In the genomic region with DNA sequence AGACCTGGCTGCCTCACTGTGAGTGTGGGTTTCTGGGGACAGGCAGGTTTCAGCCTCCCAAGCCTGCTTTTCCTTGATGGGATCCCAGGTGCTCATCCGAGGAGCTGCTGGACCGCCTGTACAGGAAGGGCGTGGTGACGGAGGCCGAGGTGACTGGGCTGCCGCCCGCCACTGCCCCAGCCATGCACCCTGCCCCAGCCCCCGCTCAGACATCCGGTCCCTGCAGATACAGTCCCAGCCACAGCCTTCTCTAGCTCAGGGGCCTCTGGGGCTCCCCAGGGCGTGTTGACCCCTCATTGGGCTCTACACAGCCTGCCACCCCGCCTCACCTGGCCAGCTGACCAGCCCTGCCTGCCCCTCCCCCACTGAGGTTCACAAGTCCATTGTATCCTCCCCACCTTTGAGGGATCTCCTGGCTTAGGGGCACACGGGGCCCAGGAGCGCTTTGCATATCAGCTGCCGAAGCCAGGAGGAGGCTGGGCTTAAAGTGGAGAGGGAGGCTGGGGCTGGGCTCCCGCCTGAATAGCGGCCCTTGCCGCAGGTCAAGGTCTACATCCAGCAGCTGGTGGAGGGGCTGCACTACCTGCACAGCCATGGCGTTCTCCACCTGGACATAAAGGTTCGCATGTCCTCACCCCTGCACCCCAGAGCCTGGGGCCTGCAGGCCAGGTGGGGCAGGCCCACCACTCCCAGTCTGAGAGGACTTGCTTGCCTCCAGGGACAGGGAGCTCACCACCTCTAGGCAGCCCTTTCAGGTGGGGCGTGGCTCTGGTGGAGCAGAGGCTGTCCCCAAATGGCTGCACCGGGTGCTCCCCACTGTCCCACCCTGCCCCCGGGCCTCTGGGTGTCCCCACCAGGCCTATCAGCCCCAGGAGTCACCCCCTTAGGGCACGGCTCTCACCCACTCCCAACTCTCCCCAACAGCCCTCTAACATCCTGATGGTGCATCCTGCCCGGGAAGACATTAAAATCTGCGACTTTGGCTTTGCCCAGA, we compare ENCODE assay signal across 1 cellular context.
TF ChIP-seq lines count a peak whose summit lies in the region.

No MANE protein-coding gene starts in this region.

TF ChIP-seq in HepG2, 621 proteins besides CTCF, POLR2A, EP300 and RAD21 (continued from another document and continues in another):
- TF ChIP-seq, protein P1, sequence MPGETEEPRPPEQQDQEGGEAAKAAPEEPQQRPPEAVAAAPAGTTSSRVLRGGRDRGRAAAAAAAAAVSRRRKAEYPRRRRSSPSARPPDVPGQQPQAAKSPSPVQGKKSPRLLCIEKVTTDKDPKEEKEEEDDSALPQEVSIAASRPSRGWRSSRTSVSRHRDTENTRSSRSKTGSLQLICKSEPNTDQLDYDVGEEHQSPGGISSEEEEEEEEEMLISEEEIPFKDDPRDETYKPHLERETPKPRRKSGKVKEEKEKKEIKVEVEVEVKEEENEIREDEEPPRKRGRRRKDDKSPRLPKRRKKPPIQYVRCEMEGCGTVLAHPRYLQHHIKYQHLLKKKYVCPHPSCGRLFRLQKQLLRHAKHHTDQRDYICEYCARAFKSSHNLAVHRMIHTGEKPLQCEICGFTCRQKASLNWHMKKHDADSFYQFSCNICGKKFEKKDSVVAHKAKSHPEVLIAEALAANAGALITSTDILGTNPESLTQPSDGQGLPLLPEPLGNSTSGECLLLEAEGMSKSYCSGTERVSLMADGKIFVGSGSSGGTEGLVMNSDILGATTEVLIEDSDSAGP (CRISPR knock-in tag; IDR thresholded peaks at IDR 0.05; ENCODE audit: borderline replicate concordance) = peak; percentile 63; the same call in 1 of the 2 replicates
- TF ChIP-seq ZMAT3 (CRISPR knock-in tag; conservative IDR thresholded peaks at IDR 0.05) = no peak
- TF ChIP-seq, protein P2, sequence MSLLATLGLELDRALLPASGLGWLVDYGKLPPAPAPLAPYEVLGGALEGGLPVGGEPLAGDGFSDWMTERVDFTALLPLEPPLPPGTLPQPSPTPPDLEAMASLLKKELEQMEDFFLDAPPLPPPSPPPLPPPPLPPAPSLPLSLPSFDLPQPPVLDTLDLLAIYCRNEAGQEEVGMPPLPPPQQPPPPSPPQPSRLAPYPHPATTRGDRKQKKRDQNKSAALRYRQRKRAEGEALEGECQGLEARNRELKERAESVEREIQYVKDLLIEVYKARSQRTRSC (CRISPR knock-in tag; IDR thresholded peaks at IDR 0.05; ENCODE audit: low read depth) = no peak
- TF ChIP-seq CREM (IDR thresholded peaks at IDR 0.05) = no peak
- TF ChIP-seq CREM (CRISPR knock-in tag; IDR thresholded peaks at IDR 0.05) = no peak
- TF ChIP-seq ZMYM4 (CRISPR knock-in tag; IDR thresholded peaks at IDR 0.05) = no peak
- TF ChIP-seq, protein P3, sequence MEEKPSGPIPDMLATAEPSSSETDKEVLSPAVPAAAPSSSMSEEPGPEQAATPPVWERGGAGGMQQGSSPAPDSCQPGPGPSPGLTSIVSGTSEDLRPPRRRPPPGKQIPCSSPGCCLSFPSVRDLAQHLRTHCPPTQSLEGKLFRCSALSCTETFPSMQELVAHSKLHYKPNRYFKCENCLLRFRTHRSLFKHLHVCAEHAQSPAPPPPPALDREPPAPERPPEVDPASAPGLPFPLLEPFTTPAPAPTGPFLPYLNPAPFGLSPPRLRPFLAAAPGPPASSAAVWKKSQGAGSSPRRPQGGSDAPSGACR (CRISPR knock-in tag; IDR thresholded peaks at IDR 0.05) = no peak
- no peak for TF ChIP-seq ZNF124 (CRISPR knock-in tag; IDR thresholded peaks at IDR 0.05)
- no peak for TF ChIP-seq NONO (IDR thresholded peaks at IDR 0.05)
- peak; percentile 36; the same call in 1 of the 2 replicates for TF ChIP-seq NONO (CRISPR knock-in tag; conservative IDR thresholded peaks at IDR 0.05)
- TF ChIP-seq SNRNP70 (IDR thresholded peaks at IDR 0.05; ENCODE audit: low read depth, low read length) = no peak
- TF ChIP-seq ZNF180 (CRISPR knock-in tag; IDR thresholded peaks at IDR 0.05; ENCODE audit: borderline replicate concordance, low read depth) = no peak
- TF ChIP-seq SALL1 (CRISPR knock-in tag; IDR thresholded peaks at IDR 0.05) = peak; percentile 41; the same call in 1 of the 2 replicates
- peak; percentile 75; the same call in 1 of the 2 replicates for TF ChIP-seq ZNF839 (CRISPR knock-in tag; IDR thresholded peaks at IDR 0.05; ENCODE audit: borderline replicate concordance)
- TF ChIP-seq EEA1 (CRISPR knock-in tag; IDR thresholded peaks at IDR 0.05; ENCODE audit: borderline replicate concordance) = no peak
- no peak for TF ChIP-seq DMAP1 (CRISPR knock-in tag; IDR thresholded peaks at IDR 0.05)
- no peak for TF ChIP-seq GTF2F1 (IDR thresholded peaks at IDR 0.05; ENCODE audit: low read length)
- no peak for TF ChIP-seq FOXO1 (CRISPR knock-in tag; IDR thresholded peaks at IDR 0.05)
- TF ChIP-seq, protein P4, sequence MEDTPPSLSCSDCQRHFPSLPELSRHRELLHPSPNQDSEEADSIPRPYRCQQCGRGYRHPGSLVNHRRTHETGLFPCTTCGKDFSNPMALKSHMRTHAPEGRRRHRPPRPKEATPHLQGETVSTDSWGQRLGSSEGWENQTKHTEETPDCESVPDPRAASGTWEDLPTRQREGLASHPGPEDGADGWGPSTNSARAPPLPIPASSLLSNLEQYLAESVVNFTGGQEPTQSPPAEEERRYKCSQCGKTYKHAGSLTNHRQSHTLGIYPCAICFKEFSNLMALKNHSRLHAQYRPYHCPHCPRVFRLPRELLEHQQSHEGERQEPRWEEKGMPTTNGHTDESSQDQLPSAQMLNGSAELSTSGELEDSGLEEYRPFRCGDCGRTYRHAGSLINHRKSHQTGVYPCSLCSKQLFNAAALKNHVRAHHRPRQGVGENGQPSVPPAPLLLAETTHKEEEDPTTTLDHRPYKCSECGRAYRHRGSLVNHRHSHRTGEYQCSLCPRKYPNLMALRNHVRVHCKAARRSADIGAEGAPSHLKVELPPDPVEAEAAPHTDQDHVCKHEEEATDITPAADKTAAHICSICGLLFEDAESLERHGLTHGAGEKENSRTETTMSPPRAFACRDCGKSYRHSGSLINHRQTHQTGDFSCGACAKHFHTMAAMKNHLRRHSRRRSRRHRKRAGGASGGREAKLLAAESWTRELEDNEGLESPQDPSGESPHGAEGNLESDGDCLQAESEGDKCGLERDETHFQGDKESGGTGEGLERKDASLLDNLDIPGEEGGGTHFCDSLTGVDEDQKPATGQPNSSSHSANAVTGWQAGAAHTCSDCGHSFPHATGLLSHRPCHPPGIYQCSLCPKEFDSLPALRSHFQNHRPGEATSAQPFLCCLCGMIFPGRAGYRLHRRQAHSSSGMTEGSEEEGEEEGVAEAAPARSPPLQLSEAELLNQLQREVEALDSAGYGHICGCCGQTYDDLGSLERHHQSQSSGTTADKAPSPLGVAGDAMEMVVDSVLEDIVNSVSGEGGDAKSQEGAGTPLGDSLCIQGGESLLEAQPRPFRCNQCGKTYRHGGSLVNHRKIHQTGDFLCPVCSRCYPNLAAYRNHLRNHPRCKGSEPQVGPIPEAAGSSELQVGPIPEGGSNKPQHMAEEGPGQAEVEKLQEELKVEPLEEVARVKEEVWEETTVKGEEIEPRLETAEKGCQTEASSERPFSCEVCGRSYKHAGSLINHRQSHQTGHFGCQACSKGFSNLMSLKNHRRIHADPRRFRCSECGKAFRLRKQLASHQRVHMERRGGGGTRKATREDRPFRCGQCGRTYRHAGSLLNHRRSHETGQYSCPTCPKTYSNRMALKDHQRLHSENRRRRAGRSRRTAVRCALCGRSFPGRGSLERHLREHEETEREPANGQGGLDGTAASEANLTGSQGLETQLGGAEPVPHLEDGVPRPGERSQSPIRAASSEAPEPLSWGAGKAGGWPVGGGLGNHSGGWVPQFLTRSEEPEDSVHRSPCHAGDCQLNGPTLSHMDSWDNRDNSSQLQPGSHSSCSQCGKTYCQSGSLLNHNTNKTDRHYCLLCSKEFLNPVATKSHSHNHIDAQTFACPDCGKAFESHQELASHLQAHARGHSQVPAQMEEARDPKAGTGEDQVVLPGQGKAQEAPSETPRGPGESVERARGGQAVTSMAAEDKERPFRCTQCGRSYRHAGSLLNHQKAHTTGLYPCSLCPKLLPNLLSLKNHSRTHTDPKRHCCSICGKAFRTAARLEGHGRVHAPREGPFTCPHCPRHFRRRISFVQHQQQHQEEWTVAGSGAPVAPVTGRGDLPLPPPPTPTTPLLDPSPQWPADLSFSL (CRISPR knock-in tag; IDR thresholded peaks at IDR 0.05) = no peak
- no peak for TF ChIP-seq PAF1 (CRISPR knock-in tag; IDR thresholded peaks at IDR 0.05)
- TF ChIP-seq ZFP41 (CRISPR knock-in tag; IDR thresholded peaks at IDR 0.05; ENCODE audit: borderline replicate concordance) = no peak
- no peak for TF ChIP-seq ZNF773 (CRISPR knock-in tag; IDR thresholded peaks at IDR 0.05; ENCODE audit: borderline replicate concordance)
- TF ChIP-seq HOXD1 (CRISPR knock-in tag; IDR thresholded peaks at IDR 0.05) = no peak
- TF ChIP-seq POLR2AphosphoS2 (IDR thresholded peaks at IDR 0.05; ENCODE audit: low read depth, low read length) = no peak
- no peak for TF ChIP-seq ZNF224 (CRISPR knock-in tag; IDR thresholded peaks at IDR 0.05)
- no peak for TF ChIP-seq PHF8 (CRISPR knock-in tag; IDR thresholded peaks at IDR 0.05)
- TF ChIP-seq, protein P5, sequence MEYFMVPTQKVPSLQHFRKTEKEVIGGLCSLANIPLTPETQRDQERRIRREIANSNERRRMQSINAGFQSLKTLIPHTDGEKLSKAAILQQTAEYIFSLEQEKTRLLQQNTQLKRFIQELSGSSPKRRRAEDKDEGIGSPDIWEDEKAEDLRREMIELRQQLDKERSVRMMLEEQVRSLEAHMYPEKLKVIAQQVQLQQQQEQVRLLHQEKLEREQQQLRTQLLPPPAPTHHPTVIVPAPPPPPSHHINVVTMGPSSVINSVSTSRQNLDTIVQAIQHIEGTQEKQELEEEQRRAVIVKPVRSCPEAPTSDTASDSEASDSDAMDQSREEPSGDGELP (IDR thresholded peaks at IDR 0.05; ENCODE audit: borderline replicate concordance, low read depth) = peak; percentile 87
- no peak for TF ChIP-seq RBM39 (IDR thresholded peaks at IDR 0.05; ENCODE audit: low read depth, low read length, poor library complexity, severe bottlenecking)
- TF ChIP-seq ZNF878 (CRISPR knock-in tag; IDR thresholded peaks at IDR 0.05) = no peak
- TF ChIP-seq, protein P6, sequence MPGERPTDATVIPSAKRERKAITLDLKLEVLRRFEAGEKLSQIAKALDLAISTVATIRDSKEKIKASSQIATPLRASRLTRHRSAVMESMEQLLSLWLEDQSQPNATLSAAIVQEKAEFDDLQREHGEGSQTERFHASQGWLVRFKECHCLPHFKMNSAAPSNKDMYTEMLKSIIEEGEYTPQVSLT (CRISPR knock-in tag; IDR thresholded peaks at IDR 0.05; ENCODE audit: borderline replicate concordance, low read depth) = no peak
- TF ChIP-seq MIXL1 (CRISPR knock-in tag; IDR thresholded peaks at IDR 0.05) = no peak
- no peak for TF ChIP-seq ZNF678 (CRISPR knock-in tag; IDR thresholded peaks at IDR 0.05)
- no peak for TF ChIP-seq FOXK2 (IDR thresholded peaks at IDR 0.05)
- TF ChIP-seq ZNF34 (CRISPR knock-in tag; IDR thresholded peaks at IDR 0.05; ENCODE audit: borderline replicate concordance) = no peak
- no peak for TF ChIP-seq GATAD1 (CRISPR knock-in tag; IDR thresholded peaks at IDR 0.05)
- no peak for TF ChIP-seq ZNF12 (CRISPR knock-in tag; IDR thresholded peaks at IDR 0.05)
- TF ChIP-seq, protein P7, sequence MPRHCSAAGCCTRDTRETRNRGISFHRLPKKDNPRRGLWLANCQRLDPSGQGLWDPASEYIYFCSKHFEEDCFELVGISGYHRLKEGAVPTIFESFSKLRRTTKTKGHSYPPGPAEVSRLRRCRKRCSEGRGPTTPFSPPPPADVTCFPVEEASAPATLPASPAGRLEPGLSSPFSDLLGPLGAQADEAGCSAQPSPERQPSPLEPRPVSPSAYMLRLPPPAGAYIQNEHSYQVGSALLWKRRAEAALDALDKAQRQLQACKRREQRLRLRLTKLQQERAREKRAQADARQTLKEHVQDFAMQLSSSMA (CRISPR knock-in tag; IDR thresholded peaks at IDR 0.05) = no peak
- TF ChIP-seq ZSCAN25 (CRISPR knock-in tag; IDR thresholded peaks at IDR 0.05) = peak; percentile 66; the same call in 1 of the 2 replicates
- TF ChIP-seq NRL (CRISPR knock-in tag; IDR thresholded peaks at IDR 0.05; ENCODE audit: borderline replicate concordance) = no peak
- TF ChIP-seq ZNF616 (CRISPR knock-in tag; IDR thresholded peaks at IDR 0.05; ENCODE audit: low read depth) = no peak
- TF ChIP-seq CEBPG (CRISPR knock-in tag; IDR thresholded peaks at IDR 0.05) = no peak
- TF ChIP-seq, protein P8, sequence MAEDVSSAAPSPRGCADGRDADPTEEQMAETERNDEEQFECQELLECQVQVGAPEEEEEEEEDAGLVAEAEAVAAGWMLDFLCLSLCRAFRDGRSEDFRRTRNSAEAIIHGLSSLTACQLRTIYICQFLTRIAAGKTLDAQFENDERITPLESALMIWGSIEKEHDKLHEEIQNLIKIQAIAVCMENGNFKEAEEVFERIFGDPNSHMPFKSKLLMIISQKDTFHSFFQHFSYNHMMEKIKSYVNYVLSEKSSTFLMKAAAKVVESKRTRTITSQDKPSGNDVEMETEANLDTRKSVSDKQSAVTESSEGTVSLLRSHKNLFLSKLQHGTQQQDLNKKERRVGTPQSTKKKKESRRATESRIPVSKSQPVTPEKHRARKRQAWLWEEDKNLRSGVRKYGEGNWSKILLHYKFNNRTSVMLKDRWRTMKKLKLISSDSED (CRISPR knock-in tag; IDR thresholded peaks at IDR 0.05) = no peak
- no peak for TF ChIP-seq ZNF782 (CRISPR knock-in tag; IDR thresholded peaks at IDR 0.05; ENCODE audit: borderline replicate concordance)
- no peak for TF ChIP-seq NFYC (CRISPR knock-in tag; IDR thresholded peaks at IDR 0.05)
- no peak for TF ChIP-seq KLF11 (CRISPR knock-in tag; IDR thresholded peaks at IDR 0.05)
- TF ChIP-seq ZNF484 (CRISPR knock-in tag; IDR thresholded peaks at IDR 0.05; ENCODE audit: borderline replicate concordance, low read depth) = no peak
- TF ChIP-seq THAP11 (CRISPR knock-in tag; IDR thresholded peaks at IDR 0.05) = no peak
- peak; percentile 42; the same call in 1 of the 2 replicates for TF ChIP-seq ZNF274 (CRISPR knock-in tag; IDR thresholded peaks at IDR 0.05)
- TF ChIP-seq KMT2A (CRISPR knock-in tag; IDR thresholded peaks at IDR 0.05) = no peak
- no peak for TF ChIP-seq ZNF615 (CRISPR knock-in tag; IDR thresholded peaks at IDR 0.05; ENCODE audit: borderline replicate concordance)
- no peak for TF ChIP-seq ZBTB21 (CRISPR knock-in tag; IDR thresholded peaks at IDR 0.05)
- TF ChIP-seq ZC3H4 (CRISPR knock-in tag; IDR thresholded peaks at IDR 0.05; ENCODE audit: borderline replicate concordance) = no peak
- no peak for TF ChIP-seq MAFG (CRISPR knock-in tag; IDR thresholded peaks at IDR 0.05)
- no peak for TF ChIP-seq ZKSCAN1 (IDR thresholded peaks at IDR 0.05; ENCODE audit: low read length)
- no peak for TF ChIP-seq SP5 (CRISPR knock-in tag; IDR thresholded peaks at IDR 0.05; ENCODE audit: borderline replicate concordance, low read depth)
- TF ChIP-seq PHF20 (CRISPR knock-in tag; IDR thresholded peaks at IDR 0.05) = no peak
- no peak for TF ChIP-seq FOXM1 (CRISPR knock-in tag; IDR thresholded peaks at IDR 0.05)
